In the genomic region with DNA sequence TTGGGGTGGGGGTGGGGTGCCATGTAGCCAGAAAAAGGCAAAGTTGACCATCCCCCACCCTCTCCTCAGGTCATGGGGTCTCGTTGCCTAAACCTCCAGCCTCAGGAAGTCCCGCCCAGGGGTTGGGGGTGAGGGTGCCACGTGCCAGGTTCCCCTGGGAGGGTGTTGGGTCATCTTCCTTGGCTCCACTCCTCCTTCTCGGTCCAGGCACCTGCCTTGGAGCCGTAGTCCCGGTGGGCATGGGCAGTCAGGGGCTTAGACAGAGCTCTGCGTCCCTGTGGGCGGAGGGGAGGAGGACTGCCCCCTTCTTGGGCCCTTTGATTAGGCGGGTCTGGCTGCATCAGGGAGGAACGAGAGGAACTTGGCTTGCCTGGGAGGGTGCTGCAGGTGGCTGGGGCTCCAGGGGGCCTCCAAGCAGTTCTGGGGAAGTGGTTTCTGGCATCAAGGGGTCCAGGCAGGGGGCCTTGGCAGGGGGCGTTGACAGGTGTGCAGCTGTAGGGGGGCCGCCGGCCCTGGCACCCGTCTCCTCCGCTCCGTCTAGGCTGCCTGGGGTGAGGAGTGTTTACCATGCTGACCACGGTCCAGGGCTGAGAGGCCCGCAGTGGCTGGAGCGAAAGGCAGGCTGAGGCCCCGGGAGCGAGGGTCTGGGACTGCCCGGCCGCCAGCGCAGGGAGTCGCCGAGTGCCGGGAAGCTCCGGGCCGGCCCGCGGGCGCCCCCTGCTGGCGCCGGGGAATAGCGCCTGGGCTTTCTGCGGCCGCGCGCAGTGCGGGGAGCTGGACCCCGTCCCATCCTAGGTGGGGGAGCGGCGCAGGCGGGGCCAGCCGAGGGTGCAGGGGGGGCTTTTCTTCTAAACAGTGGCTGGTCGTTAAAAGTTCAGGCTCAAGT, we compare ENCODE assay signal across 1 cellular context.
TF ChIP-seq lines count a peak whose summit lies in the region.

No MANE protein-coding gene starts in this region.

TF ChIP-seq in HEK293, 187 proteins besides CTCF, POLR2A, EP300 and RAD21 (continued from another document):
- TF ChIP-seq, protein P1, sequence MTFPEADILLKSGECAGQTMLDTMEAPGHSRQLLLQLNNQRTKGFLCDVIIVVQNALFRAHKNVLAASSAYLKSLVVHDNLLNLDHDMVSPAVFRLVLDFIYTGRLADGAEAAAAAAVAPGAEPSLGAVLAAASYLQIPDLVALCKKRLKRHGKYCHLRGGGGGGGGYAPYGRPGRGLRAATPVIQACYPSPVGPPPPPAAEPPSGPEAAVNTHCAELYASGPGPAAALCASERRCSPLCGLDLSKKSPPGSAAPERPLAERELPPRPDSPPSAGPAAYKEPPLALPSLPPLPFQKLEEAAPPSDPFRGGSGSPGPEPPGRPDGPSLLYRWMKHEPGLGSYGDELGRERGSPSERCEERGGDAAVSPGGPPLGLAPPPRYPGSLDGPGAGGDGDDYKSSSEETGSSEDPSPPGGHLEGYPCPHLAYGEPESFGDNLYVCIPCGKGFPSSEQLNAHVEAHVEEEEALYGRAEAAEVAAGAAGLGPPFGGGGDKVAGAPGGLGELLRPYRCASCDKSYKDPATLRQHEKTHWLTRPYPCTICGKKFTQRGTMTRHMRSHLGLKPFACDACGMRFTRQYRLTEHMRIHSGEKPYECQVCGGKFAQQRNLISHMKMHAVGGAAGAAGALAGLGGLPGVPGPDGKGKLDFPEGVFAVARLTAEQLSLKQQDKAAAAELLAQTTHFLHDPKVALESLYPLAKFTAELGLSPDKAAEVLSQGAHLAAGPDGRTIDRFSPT (tag by site-specific recombination; IDR thresholded peaks at IDR 0.05): peak; percentile 61; the same call in 1 of the 2 replicates
- TF ChIP-seq BCL11B (tag by site-specific recombination; IDR thresholded peaks at IDR 0.05; ENCODE audit: low read depth) (no peak), ZNF624 (tag by site-specific recombination; IDR thresholded peaks at IDR 0.05) (no peak), ZEB2 (tag by site-specific recombination; IDR thresholded peaks at IDR 0.05) (no peak; the same call in none of the 2 replicates), ZNF112 (tag by site-specific recombination; IDR thresholded peaks at IDR 0.05) (no peak), ZBTB20 (tag by site-specific recombination; IDR thresholded peaks at IDR 0.05) (peak; percentile 99), ZBTB21 (tag by site-specific recombination; IDR thresholded peaks at IDR 0.05) (no peak), ZNF610 (tag by site-specific recombination; IDR thresholded peaks at IDR 0.05; ENCODE audit: borderline replicate concordance) (peak; percentile 71; the same call in 1 of the 2 replicates), ZNF677 (tag by site-specific recombination; IDR thresholded peaks at IDR 0.05) (no peak), ZNF423 (tag by site-specific recombination; IDR thresholded peaks at IDR 0.05) (peak; percentile 89)
- TF ChIP-seq, protein P2, sequence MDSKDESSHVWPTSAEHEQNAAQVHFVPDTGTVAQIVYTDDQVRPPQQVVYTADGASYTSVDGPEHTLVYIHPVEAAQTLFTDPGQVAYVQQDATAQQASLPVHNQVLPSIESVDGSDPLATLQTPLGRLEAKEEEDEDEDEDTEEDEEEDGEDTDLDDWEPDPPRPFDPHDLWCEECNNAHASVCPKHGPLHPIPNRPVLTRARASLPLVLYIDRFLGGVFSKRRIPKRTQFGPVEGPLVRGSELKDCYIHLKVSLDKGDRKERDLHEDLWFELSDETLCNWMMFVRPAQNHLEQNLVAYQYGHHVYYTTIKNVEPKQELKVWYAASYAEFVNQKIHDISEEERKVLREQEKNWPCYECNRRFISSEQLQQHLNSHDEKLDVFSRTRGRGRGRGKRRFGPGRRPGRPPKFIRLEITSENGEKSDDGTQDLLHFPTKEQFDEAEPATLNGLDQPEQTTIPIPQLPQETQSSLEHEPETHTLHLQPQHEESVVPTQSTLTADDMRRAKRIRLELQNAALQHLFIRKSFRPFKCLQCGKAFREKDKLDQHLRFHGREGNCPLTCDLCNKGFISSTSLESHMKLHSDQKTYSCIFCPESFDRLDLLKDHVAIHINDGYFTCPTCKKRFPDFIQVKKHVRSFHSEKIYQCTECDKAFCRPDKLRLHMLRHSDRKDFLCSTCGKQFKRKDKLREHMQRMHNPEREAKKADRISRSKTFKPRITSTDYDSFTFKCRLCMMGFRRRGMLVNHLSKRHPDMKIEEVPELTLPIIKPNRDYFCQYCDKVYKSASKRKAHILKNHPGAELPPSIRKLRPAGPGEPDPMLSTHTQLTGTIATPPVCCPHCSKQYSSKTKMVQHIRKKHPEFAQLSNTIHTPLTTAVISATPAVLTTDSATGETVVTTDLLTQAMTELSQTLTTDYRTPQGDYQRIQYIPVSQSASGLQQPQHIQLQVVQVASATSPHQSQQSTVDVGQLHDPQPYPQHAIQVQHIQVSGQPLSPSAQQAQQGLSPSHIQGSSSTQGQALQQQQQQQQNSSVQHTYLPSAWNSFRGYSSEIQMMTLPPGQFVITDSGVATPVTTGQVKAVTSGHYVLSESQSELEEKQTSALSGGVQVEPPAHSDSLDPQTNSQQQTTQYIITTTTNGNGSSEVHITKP (tag by site-specific recombination; IDR thresholded peaks at IDR 0.05): no peak; the same call in none of the 2 replicates
